23 cellular contexts compared by ENCODE assay signal in genomic region chr19:12842511-12842910, GRCh38. TPM values are rescaled to one million over a fixed set of nuclear protein-coding genes. Genes with fewer than 3 reads are reported as not detected.
DNase-seq lines count a peak whose midpoint lies in the region; ATAC-seq, FAIRE-seq and TF ChIP-seq lines count a peak whose summit lies in the region.
"Had no signal": no experiment of that assay in that cellular context is flagged by ENCODE, and none has a peak within 500 bp of the region (broad histone marks: within the 10 kb centered on the region; RNA-seq: fewer than 3 reads in every experiment).

No MANE protein-coding gene starts in this region.

- no peak for DNase-seq in WTC11 (ENCODE audit: low spot score)
- no peak for DNase-seq in K562 (ENCODE audit: extremely low read depth in 1 of 4, low spot score in 3 of 4)
- no peak for DNase-seq in activated T-cell treated with anti-CD3 and anti-CD28 coated beads, Interleukin-2, amount 50 U/mL, for 4 hours
- DNase-seq in Karpas-422: no peak
- no peak for DNase-seq in NCI-H69 (lab: John Stamatoyannopoulos, UW)
- DNase-seq in amygdala (lab: John Stamatoyannopoulos, UW): no peak
- DNase-seq: ACHN; BE2C; C1 segment of cervical spinal cord; CD4-positive, CD25-positive, alpha-beta regulatory T cell; CD8-positive, alpha-beta memory T cell; COR-L47; DMS 273 treated with DMSO at 0.1 percent for 48 hours; DMS53; DND-41; EL; GOT3; H9 had no signal

- peaks cover 32% of the 10 kb centered on the region for H3K4me1 Mint-ChIP-seq in WTC11
- peaks cover 25% of the 10 kb centered on the region for H3K4me1 Mint-ChIP-seq in activated T-cell treated with anti-CD3 and anti-CD28 coated beads, Interleukin-2, amount 50 U/mL, for 4 hours (ENCODE audit: low read depth)

- H3K9me3 Mint-ChIP-seq in WTC11: no peaks in the 10 kb centered on the region
- H3K9me3 Mint-ChIP-seq in activated T-cell treated with anti-CD3 and anti-CD28 coated beads, Interleukin-2, amount 50 U/mL, for 4 hours: no peaks in the 10 kb centered on the region
- H3K9me3 Mint-ChIP-seq: H9 had no signal

- H3K79me2 ChIP-seq in K562 (ENCODE audit: control insufficient read depth, insufficient read depth, low read length) (peaks cover 20% of the 10 kb centered on the region), neural cell (replicated peaks; ENCODE audit: insufficient read depth, low read length) (peaks cover 33% of the 10 kb centered on the region), Karpas-422 (ENCODE audit: low read length) (no peaks in the 10 kb centered on the region)

- H3K36me3 ChIP-seq in K562 (ENCODE audit: control insufficient read depth, insufficient read depth, low read length) (peaks cover 19% of the 10 kb centered on the region; the same call in 2 of the 3 replicates), neural cell (ENCODE audit: insufficient read depth, low read length) (peaks cover 5% of the 10 kb centered on the region), Karpas-422 (ENCODE audit: insufficient read depth, low read length) (no peaks in the 10 kb centered on the region)

- H3K9me1 ChIP-seq in K562 (ENCODE audit: control insufficient read depth, insufficient read depth, low read length): peaks cover 4% of the 10 kb centered on the region

- WGBS in K562 (ENCODE audit: insufficient coverage, low coverage, missing lambda C conversion rate): 93% methylated on average over 17 of the region's 18 CpGs

- CTCF ChIA-PET in WTC11 (lab: Charles Lee) (no interaction called here), K562 (lab: Yijun Ruan, JAX; ENCODE audit: low intra/inter-chr PET ratio) (no interaction called here)

- H3K9me3 ChIP-seq in K562 (replicated peaks; ENCODE audit: control insufficient read depth, insufficient read depth, low read depth, low read length) (no peaks in the 10 kb centered on the region), neural cell (ENCODE audit: low read length) (no peaks in the 10 kb centered on the region), Karpas-422 (ENCODE audit: low read length) (no peaks in the 10 kb centered on the region)
- H3K9me3 ChIP-seq: BE2C had no signal

- TF ChIP-seq RAD21 in K562 (CRISPR knock-in tag; conservative IDR thresholded peaks at IDR 0.05 in 1 of 2, IDR thresholded peaks at IDR 0.05 in 1 of 2) (no peak), neural cell (conservative IDR thresholded peaks at IDR 0.05) (no peak)

- TF ChIP-seq EP300 in K562 (IDR thresholded peaks at IDR 0.05; ENCODE audit: low read length): no peak
- no peak for TF ChIP-seq EP300 in neural cell (conservative IDR thresholded peaks at IDR 0.05; ENCODE audit: poor library complexity, severe bottlenecking)

- H3K27me3 Mint-ChIP-seq in WTC11 (ENCODE audit: low read depth): peaks cover 24% of the 10 kb centered on the region
- peaks cover 71% of the 10 kb centered on the region for H3K27me3 Mint-ChIP-seq in activated T-cell treated with anti-CD3 and anti-CD28 coated beads, Interleukin-2, amount 50 U/mL, for 4 hours (ENCODE audit: low read depth)

- no peak for TF ChIP-seq CTCF in WTC11 (IDR thresholded peaks at IDR 0.05)
- no peak for TF ChIP-seq CTCF in K562 (IDR thresholded peaks at IDR 0.05 in 2 of 3, conservative IDR thresholded peaks at IDR 0.05 in 1 of 3; ENCODE audit: insufficient read depth in 2 of 3, low read depth in 1 of 3, low read length in 3 of 3)
- TF ChIP-seq CTCF in neural cell (IDR thresholded peaks at IDR 0.05; ENCODE audit: poor library complexity, severe bottlenecking): no peak

- TF ChIP-seq POLR2A in K562 (conservative IDR thresholded peaks at IDR 0.05): no peak

- no peak for ATAC-seq in WTC11
- no peak for ATAC-seq in K562
- no peak for ATAC-seq in activated T-cell treated with anti-CD3 and anti-CD28 coated beads, Interleukin-2, amount 50 U/mL, for 4 hours

- H2AFZ ChIP-seq in K562 (ENCODE audit: low read depth, low read length) (no peak overlapping the region), neural cell (ENCODE audit: low read depth, low read length) (no peak overlapping the region), Karpas-422 (ENCODE audit: low read length) (no peak overlapping the region)

- no peaks in the 10 kb centered on the region for H3K9me2 ChIP-seq in neural cell (ENCODE audit: insufficient read depth, low read length)
- no peaks in the 10 kb centered on the region for H3K9me2 ChIP-seq in Karpas-422 (replicated peaks; ENCODE audit: insufficient read depth, low read length)

- BruUV-seq in K562 (replicated peaks; lab: Mats Ljungman, UMichigan): no TSS peak

- H3K9ac ChIP-seq in K562 (ENCODE audit: insufficient read depth in 1 of 2, low read depth in 2 of 2, low read length in 2 of 2): no peak overlapping the region
- no peak overlapping the region for H3K9ac ChIP-seq in neural cell (ENCODE audit: low read length)
- no peak overlapping the region for H3K9ac ChIP-seq in Karpas-422 (ENCODE audit: low read length)

- H3K27ac ChIP-seq in K562 (ENCODE audit: extremely low read depth, low read depth, low read length) (no peak overlapping the region; the same call in 2 of the 3 replicates), neural cell (ENCODE audit: low read length) (no peak overlapping the region), Karpas-422 (ENCODE audit: low read length) (no peak overlapping the region)

- no peak for FAIRE-seq in K562 (lab: Jason Lieb, UNC)
- FAIRE-seq: A204.1, GM12892, GM18507 had no signal

- H3K4me3 ChIP-seq in K562 (no peak overlapping the region), neural cell (ENCODE audit: low read length) (peak overlapping the region; percentile 24), Karpas-422 (ENCODE audit: low read length) (no peak overlapping the region)

- POLR2A ChIA-PET in WTC11 (lab: Charles Lee): no interaction called here
- POLR2A ChIA-PET in K562 (lab: Yijun Ruan, JAX): no interaction called here

- H3K4me2 ChIP-seq in K562 (ENCODE audit: insufficient read depth, low read length) (no peak overlapping the region), neural cell (ENCODE audit: low read length) (no peak overlapping the region), Karpas-422 (ENCODE audit: low read depth, low read length, poor library complexity, severe bottlenecking) (no peak overlapping the region)

- no peaks in the 10 kb centered on the region for H3F3A ChIP-seq in neural cell (ENCODE audit: insufficient read depth, low read length, poor library complexity, severe bottlenecking)

- H3K27me3 ChIP-seq in K562 (ENCODE audit: control insufficient read depth in 2 of 2, insufficient read depth in 2 of 2, low read length in 2 of 2) (no peaks in the 10 kb centered on the region; a peak in 1 of 5 replicates), neural cell (ENCODE audit: insufficient read depth, low read depth, low read length) (no peaks in the 10 kb centered on the region), Karpas-422 (ENCODE audit: low read length) (no peaks in the 10 kb centered on the region)
- H3K27me3 ChIP-seq: BE2C had no signal

- peak overlapping the region; percentile 38; the same call in 1 of the 2 replicates for H3K27ac Mint-ChIP-seq in WTC11
- H3K27ac Mint-ChIP-seq: CD4-positive, CD25-positive, alpha-beta regulatory T cell; CD8-positive, alpha-beta memory T cell had no signal

- in situ Hi-C loops in K562 (cut with MboI): no loop called here

- H3K4me3 Mint-ChIP-seq in WTC11: no peak overlapping the region
- H3K4me3 Mint-ChIP-seq in activated T-cell treated with anti-CD3 and anti-CD28 coated beads, Interleukin-2, amount 50 U/mL, for 4 hours: no peak overlapping the region
- H3K4me3 Mint-ChIP-seq: CD8-positive, alpha-beta memory T cell had no signal

- H3K4me1 ChIP-seq in K562 (replicated peaks in 1 of 2; ENCODE audit: control insufficient read depth in 2 of 2, insufficient read depth in 2 of 2, low read length in 2 of 2): peaks cover 34 to 48% of the 10 kb centered on the region in 2 experiments
- peaks cover 17% of the 10 kb centered on the region for H3K4me1 ChIP-seq in Karpas-422 (ENCODE audit: low read length)

- intact Hi-C loops in K562 (cut with micrococcal nuclease): loop anchor here (5.0 kb wide), 1 partner anchor 65 kb away; the partner anchor contains the start of gene HOOK2

- peaks cover 5% of the 10 kb centered on the region for H3K36me3 Mint-ChIP-seq in WTC11
- H3K36me3 Mint-ChIP-seq in activated T-cell treated with anti-CD3 and anti-CD28 coated beads, Interleukin-2, amount 50 U/mL, for 4 hours (ENCODE audit: insufficient read depth): no peaks in the 10 kb centered on the region
- H3K36me3 Mint-ChIP-seq: CD4-positive, CD25-positive, alpha-beta regulatory T cell had no signal

- H4K20me1 ChIP-seq in K562 (replicated peaks; ENCODE audit: control insufficient read depth, insufficient read depth, low read length) (peaks cover 6% of the 10 kb centered on the region; the same call in 1 of the 2 replicates), neural cell (ENCODE audit: insufficient read depth) (peaks cover 12% of the 10 kb centered on the region), Karpas-422 (ENCODE audit: insufficient read depth, low read depth, low read length) (0 out of 2 replicates have a peak, but pooled peaks cover 4% of the 10 kb centered on the region)

RNA-seq across cellular contexts. Expression of gene MAST1, which starts 4.2 kb away (rescaled TPM):
- 24.3 to 28.4 TPM (median 27.3 TPM) in 3 replicates for total RNA-seq in WTC11 (2021)
- total RNA-seq in K562 (2011; cell fraction: chromatin; rRNA removed; ENCODE audit: low replicate concordance): 16.9 and 44.1 TPM in 2 replicates
- 24.6 and 28.7 TPM in 2 replicates for total RNA-seq in K562 (2011; cell fraction: nucleolus; rRNA removed)
- 19.8 and 23.5 TPM in 2 replicates for total RNA-seq in K562 (2011; cell fraction: nucleoplasm; rRNA removed)
- total RNA-seq in K562 (2014; rRNA removed): 3.9 and 5.7 TPM in 2 replicates
- total RNA-seq in K562 (2014; rRNA removed; fragmentation: Illumina TruSeq; extraction: Trizol): 1.9 and 2.8 TPM in 2 replicates
- total RNA-seq in K562 (2015; rRNA removed; fragmentation: Illumina TruSeq; extraction: Trizol): 2.9 and 3.1 TPM in 2 replicates
- total RNA-seq in K562 (2021): 10.3 and 12.1 TPM in 2 replicates
- 8.2 and 17.4 TPM in 2 replicates for polyA plus RNA-seq in K562 (2011; rRNA removed)
- polyA plus RNA-seq in K562 (2011; cell fraction: cytosol; rRNA removed): 12.7 and 13.3 TPM in 2 replicates
- 58.3 and 58.5 TPM in 2 replicates for polyA plus RNA-seq in K562 (2011; cell fraction: nucleus; rRNA removed)
- 6.0 and 9.1 TPM in 2 replicates for polyA plus RNA-seq in K562 (2012)
- 6.4 and 8.8 TPM in 2 replicates for polyA plus RNA-seq in K562 (2014; fragmentation: Illumina TruSeq; extraction: Trizol)
- polyA plus RNA-seq in K562 (2014; fragmentation: Nextera tagmentation; extraction: Ambion mirVana): under 1 TPM; 0.48 to 0.67 TPM
- polyA plus RNA-seq in K562 (2014; rRNA removed): 7.6 and 10.5 TPM in 2 replicates
- polyA minus RNA-seq in K562 (2011; rRNA and poly(A)+ RNA removed): 5.9 and 8.4 TPM in 2 replicates
- 9.2 and 12.7 TPM in 2 replicates for polyA minus RNA-seq in K562 (2011; cell fraction: cytosol; rRNA and poly(A)+ RNA removed)
- 6.7 and 10.0 TPM in 2 replicates for polyA minus RNA-seq in K562 (2011; cell fraction: nucleus; rRNA and poly(A)+ RNA removed)
- polyA plus RNA-seq in neural cell: 65.0 and 105 TPM in 2 replicates
- 79.9 and 80.7 TPM in 2 replicates for polyA minus RNA-seq in neural cell
- total RNA-seq in activated T-cell treated with anti-CD3 and anti-CD28 coated beads, Interleukin-2, amount 50 U/mL, for 4 hours: 1 to 10 TPM in 1 of 3 donors, under 1 TPM in 2; 0.37 to 1.0 (median 0.38) TPM
- total RNA-seq in Karpas-422 (2014; rRNA removed; shearing (Covaris generic); ENCODE audit: low replicate concordance): 0.48 and 3.3 TPM in 2 replicates

RNA-seq across cellular contexts. Expression of gene RTBDN, which starts 8.1 kb away (rescaled TPM):
- total RNA-seq in WTC11 (2021) (2.4 to 3.8 TPM (median 3.1 TPM) in 3 replicates), K562 (2014; rRNA removed) (0.73 and 1.1 TPM in 2 replicates), K562 (2014; rRNA removed; fragmentation: Illumina TruSeq; extraction: Trizol) (0.19 and 0.22 TPM in 2 replicates), K562 (2015; rRNA removed; fragmentation: Illumina TruSeq; extraction: Trizol) (0.40 and 1.1 TPM in 2 replicates), K562 (2021) (0.69 and 2.3 TPM in 2 replicates)
- total RNA-seq in K562 (2011; cell fraction: chromatin; rRNA removed; ENCODE audit: low replicate concordance): 0.76 and 1.6 TPM in 2 replicates
- 2.8 and 3.8 TPM in 2 replicates for total RNA-seq in K562 (2011; cell fraction: nucleolus; rRNA removed)
- 3.1 and 3.4 TPM in 2 replicates for total RNA-seq in K562 (2011; cell fraction: nucleoplasm; rRNA removed)
- polyA plus RNA-seq in K562 (2011; rRNA removed) (0.86 and 0.87 TPM in 2 replicates), K562 (2014; fragmentation: Illumina TruSeq; extraction: Trizol) (0.96 and 1.2 TPM in 2 replicates), K562 (2014; fragmentation: Nextera tagmentation; extraction: Ambion mirVana) (under 1 TPM in 1 of 2 experiments, not detected in 1; 0.20 TPM), K562 (2014; rRNA removed) (0.58 and 1.9 TPM in 2 replicates), neural cell (1.0 TPM in 1 of 2 replicates, not detected in the other)
- polyA plus RNA-seq in K562 (2011; cell fraction: cytosol; rRNA removed): 1.4 and 1.9 TPM in 2 replicates
- polyA plus RNA-seq in K562 (2011; cell fraction: nucleus; rRNA removed): 0.63 and 1.0 TPM in 2 replicates
- polyA plus RNA-seq in K562 (2012): 2.0 and 3.5 TPM in 2 replicates
- not detected in 2 replicates for polyA minus RNA-seq in K562 (2011; rRNA and poly(A)+ RNA removed)
- 1.7 TPM in 1 of 2 replicates, not detected in the other for polyA minus RNA-seq in K562 (2011; cell fraction: cytosol; rRNA and poly(A)+ RNA removed)
- polyA minus RNA-seq in K562 (2011; cell fraction: nucleus; rRNA and poly(A)+ RNA removed): 0.56 TPM in 1 of 2 replicates, not detected in the other
- not detected in 2 replicates for polyA minus RNA-seq in neural cell
- not detected for total RNA-seq in activated T-cell treated with anti-CD3 and anti-CD28 coated beads, Interleukin-2, amount 50 U/mL, for 4 hours
- not detected in 2 replicates for total RNA-seq in Karpas-422 (2014; rRNA removed; shearing (Covaris generic); ENCODE audit: low replicate concordance)
- total RNA-seq: CD4-positive, CD25-positive, alpha-beta regulatory T cell; CD8-positive, alpha-beta memory T cell had no signal
- polyA plus RNA-seq: CD4-positive, CD25-positive, alpha-beta regulatory T cell; CD8-positive, alpha-beta memory T cell had no signal

RNA-seq across cellular contexts. Expression of gene RNASEH2A, which starts 36.1 kb away (rescaled TPM):
- total RNA-seq in WTC11 (2021) (71.3 to 78.2 TPM (median 72.9 TPM) in 3 replicates), K562 (2014; rRNA removed) (62.7 and 80.8 TPM in 2 replicates), K562 (2014; rRNA removed; fragmentation: Illumina TruSeq; extraction: Trizol) (36.7 TPM in 2 replicates), K562 (2015; rRNA removed; fragmentation: Illumina TruSeq; extraction: Trizol) (60.2 and 61.7 TPM in 2 replicates), K562 (2021) (53.9 and 64.1 TPM in 2 replicates)
- total RNA-seq in K562 (2011; cell fraction: chromatin; rRNA removed; ENCODE audit: low replicate concordance): 24.8 and 63.1 TPM in 2 replicates
- total RNA-seq in K562 (2011; cell fraction: nucleolus; rRNA removed): 48.6 and 51.0 TPM in 2 replicates
- 42.1 and 45.2 TPM in 2 replicates for total RNA-seq in K562 (2011; cell fraction: nucleoplasm; rRNA removed)
- polyA plus RNA-seq in K562 (2011; rRNA removed) (60.7 and 62.8 TPM in 2 replicates), K562 (2014; fragmentation: Illumina TruSeq; extraction: Trizol) (46.9 and 74.6 TPM in 2 replicates), K562 (2014; fragmentation: Nextera tagmentation; extraction: Ambion mirVana) (10 to 100 TPM; 22.3 to 34.6 TPM), K562 (2014; rRNA removed) (78.0 and 107 TPM in 2 replicates), neural cell (25.7 and 28.2 TPM in 2 replicates)
- polyA plus RNA-seq in K562 (2011; cell fraction: cytosol; rRNA removed): 109 and 127 TPM in 2 replicates
- polyA plus RNA-seq in K562 (2011; cell fraction: nucleus; rRNA removed): 59.9 and 78.3 TPM in 2 replicates
- polyA plus RNA-seq in K562 (2012): 43.0 and 67.1 TPM in 2 replicates
- 62.8 and 83.0 TPM in 2 replicates for polyA minus RNA-seq in K562 (2011; rRNA and poly(A)+ RNA removed)
- 47.4 and 60.5 TPM in 2 replicates for polyA minus RNA-seq in K562 (2011; cell fraction: cytosol; rRNA and poly(A)+ RNA removed)
- polyA minus RNA-seq in K562 (2011; cell fraction: nucleus; rRNA and poly(A)+ RNA removed): 17.8 and 23.9 TPM in 2 replicates
- polyA minus RNA-seq in neural cell: 14.1 and 14.8 TPM in 2 replicates
- 10 to 100 TPM; 32.3 to 42.7 (median 39.1) TPM for total RNA-seq in activated T-cell treated with anti-CD3 and anti-CD28 coated beads, Interleukin-2, amount 50 U/mL, for 4 hours
- 37.8 and 48.4 TPM in 2 replicates for total RNA-seq in Karpas-422 (2014; rRNA removed; shearing (Covaris generic); ENCODE audit: low replicate concordance)

RNA-seq across cellular contexts. Expression of gene DNASE2, which starts 38.7 kb away (rescaled TPM):
- total RNA-seq in WTC11 (2021): 31.7 to 35.7 TPM (median 33.4 TPM) in 3 replicates
- total RNA-seq in K562 (2011; cell fraction: chromatin; rRNA removed; ENCODE audit: low replicate concordance): 27.4 and 52.2 TPM in 2 replicates
- total RNA-seq in K562 (2011; cell fraction: nucleolus; rRNA removed): 66.1 and 75.4 TPM in 2 replicates
- total RNA-seq in K562 (2011; cell fraction: nucleoplasm; rRNA removed): 43.7 and 50.4 TPM in 2 replicates
- total RNA-seq in K562 (2014; rRNA removed): 20.1 and 22.1 TPM in 2 replicates
- 15.4 and 17.4 TPM in 2 replicates for total RNA-seq in K562 (2014; rRNA removed; fragmentation: Illumina TruSeq; extraction: Trizol)
- total RNA-seq in K562 (2015; rRNA removed; fragmentation: Illumina TruSeq; extraction: Trizol): 17.8 and 20.2 TPM in 2 replicates
- total RNA-seq in K562 (2021): 21.1 and 25.4 TPM in 2 replicates
- 19.0 and 38.0 TPM in 2 replicates for polyA plus RNA-seq in K562 (2011; rRNA removed)
- polyA plus RNA-seq in K562 (2011; cell fraction: cytosol; rRNA removed): 38.9 and 53.7 TPM in 2 replicates
- polyA plus RNA-seq in K562 (2011; cell fraction: nucleus; rRNA removed): 5.7 and 9.8 TPM in 2 replicates
- polyA plus RNA-seq in K562 (2012): 23.6 and 112 TPM in 2 replicates
- 20.3 and 31.2 TPM in 2 replicates for polyA plus RNA-seq in K562 (2014; fragmentation: Illumina TruSeq; extraction: Trizol)
- polyA plus RNA-seq in K562 (2014; fragmentation: Nextera tagmentation; extraction: Ambion mirVana): 1 to 10 TPM; 4.4 to 6.1 TPM
- polyA plus RNA-seq in K562 (2014; rRNA removed): 27.0 and 29.8 TPM in 2 replicates
- polyA minus RNA-seq in K562 (2011; rRNA and poly(A)+ RNA removed): 12.8 and 19.9 TPM in 2 replicates
- 13.2 and 19.3 TPM in 2 replicates for polyA minus RNA-seq in K562 (2011; cell fraction: cytosol; rRNA and poly(A)+ RNA removed)
- 3.6 and 8.9 TPM in 2 replicates for polyA minus RNA-seq in K562 (2011; cell fraction: nucleus; rRNA and poly(A)+ RNA removed)
- polyA plus RNA-seq in neural cell: 0.59 TPM in 1 of 2 replicates, not detected in the other
- 0.35 and 1.2 TPM in 2 replicates for polyA minus RNA-seq in neural cell
- 10 to 100 TPM; 14.3 to 19.5 (median 15.9) TPM for total RNA-seq in activated T-cell treated with anti-CD3 and anti-CD28 coated beads, Interleukin-2, amount 50 U/mL, for 4 hours
- total RNA-seq in Karpas-422 (2014; rRNA removed; shearing (Covaris generic); ENCODE audit: low replicate concordance): 47.1 and 61.3 TPM in 2 replicates

RNA-seq across cellular contexts. Expression of gene THSD8, which starts 40.6 kb away (rescaled TPM):
- total RNA-seq in WTC11 (2021) (30.1 to 50.2 TPM (median 47.0 TPM) in 3 replicates), K562 (2014; rRNA removed) (0.37 TPM in 1 of 2 replicates, not detected in the other), K562 (2014; rRNA removed; fragmentation: Illumina TruSeq; extraction: Trizol) (16.2 and 27.6 TPM in 2 replicates), K562 (2015; rRNA removed; fragmentation: Illumina TruSeq; extraction: Trizol) (8.4 TPM in 1 of 2 replicates, not detected in the other), K562 (2021) (42.4 and 49.3 TPM in 2 replicates)
- not detected in 2 replicates for total RNA-seq in K562 (2011; cell fraction: chromatin; rRNA removed; ENCODE audit: low replicate concordance)
- not detected in 2 replicates for total RNA-seq in K562 (2011; cell fraction: nucleolus; rRNA removed)
- total RNA-seq in K562 (2011; cell fraction: nucleoplasm; rRNA removed): not detected in 2 replicates
- polyA plus RNA-seq in K562 (2011; rRNA removed) (11.9 and 13.4 TPM in 2 replicates), K562 (2014; fragmentation: Illumina TruSeq; extraction: Trizol) (3.5 and 28.6 TPM in 2 replicates), K562 (2014; fragmentation: Nextera tagmentation; extraction: Ambion mirVana) (10 to 100 TPM; 13.2 to 19.9 TPM), K562 (2014; rRNA removed) (not detected in 2 replicates), neural cell (not detected in 2 replicates)
- polyA plus RNA-seq in K562 (2011; cell fraction: cytosol; rRNA removed): 4.1 TPM in 1 of 2 replicates, not detected in the other
- polyA plus RNA-seq in K562 (2011; cell fraction: nucleus; rRNA removed): 3.7 and 3.9 TPM in 2 replicates
- polyA plus RNA-seq in K562 (2012): 43.9 and 89.6 TPM in 2 replicates
- 10.0 and 14.0 TPM in 2 replicates for polyA minus RNA-seq in K562 (2011; rRNA and poly(A)+ RNA removed)
- polyA minus RNA-seq in K562 (2011; cell fraction: cytosol; rRNA and poly(A)+ RNA removed): not detected in 2 replicates
- not detected in 2 replicates for polyA minus RNA-seq in K562 (2011; cell fraction: nucleus; rRNA and poly(A)+ RNA removed)
- not detected in 2 replicates for polyA minus RNA-seq in neural cell
- total RNA-seq in activated T-cell treated with anti-CD3 and anti-CD28 coated beads, Interleukin-2, amount 50 U/mL, for 4 hours: 10 to 100 TPM; 10.3 to 18.8 (median 12.6) TPM
- 9.0 TPM in 1 of 2 replicates, not detected in the other for total RNA-seq in Karpas-422 (2014; rRNA removed; shearing (Covaris generic); ENCODE audit: low replicate concordance)
- total RNA-seq: G401 had no signal
- polyA plus RNA-seq: CD8-positive, alpha-beta memory T cell had no signal

Comparison
In these comparisons a context has a peak if more than half of its experiments do, and no peak if none do; other contexts are left out.
1. Of the 49 proteins assayed by ChIP-seq in both K562 and WTC11: peak only in K562: ZBTB43; only in WTC11: none; in both: none; in neither: 48.